In the genomic region with DNA sequence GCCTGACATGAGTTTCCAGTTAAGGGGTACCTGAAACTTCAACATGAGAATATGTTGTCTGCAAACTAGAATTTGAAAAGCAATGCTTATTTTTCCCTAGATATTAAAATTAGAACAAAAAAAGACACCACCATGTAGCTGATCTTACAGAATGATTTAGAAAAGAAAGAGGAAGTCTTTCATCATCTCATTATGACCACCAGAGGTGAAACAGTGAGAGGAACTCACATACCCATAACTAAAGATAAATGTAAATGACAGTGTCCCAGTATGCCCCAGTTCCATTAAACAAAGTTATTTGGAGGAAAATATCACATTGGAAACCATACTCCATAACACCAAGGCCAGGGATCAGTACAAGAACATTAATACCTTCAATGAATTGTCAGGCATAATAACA, we compare ENCODE assay signal across 20 cellular contexts. TPM values are rescaled to one million over a fixed set of nuclear protein-coding genes. Genes with fewer than 3 reads are reported as not detected.
"Had no signal": no experiment of that assay in that cellular context is flagged by ENCODE, and none has a peak within 500 bp of the region (broad histone marks: within the 10 kb centered on the region; RNA-seq: fewer than 3 reads in every experiment).

No MANE protein-coding gene starts in this region.

- ATAC-seq: activated CD4-positive, alpha-beta T cell treated with anti-CD3 and anti-CD28 coated beads for 36 hours; T-helper 17 cell had no signal

- H3K4me3 Mint-ChIP-seq: activated CD4-positive, alpha-beta memory T cell treated with anti-CD3 and anti-CD28 coated beads, Interleukin-2, amount 10 ng/mL, durations not matched to agents 7 days and 5 days; activated CD4-positive, alpha-beta T cell treated with anti-CD3 and anti-CD28 coated beads for 36 hours; activated naive CD8-positive, alpha-beta T cell treated with anti-CD3 and anti-CD28 coated beads, Interleukin-2, amount 10 ng/mL, durations not matched to agents 7 days and 5 days; T-helper 17 cell had no signal

- DNase-seq: activated CD4-positive, alpha-beta memory T cell treated with anti-CD3 and anti-CD28 coated beads, Interleukin-2, amount 10 ng/mL, durations not matched to agents 7 days and 5 days; activated CD4-positive, alpha-beta T cell treated with anti-CD3 and anti-CD28 coated beads for 36 hours; activated CD4-positive, alpha-beta T cell treated with anti-CD3 and anti-CD28 coated beads, Interleukin-2, amount 50 U/mL, for 1 hour; activated naive CD4-positive, alpha-beta T cell treated with anti-CD3 and anti-CD28 coated beads, Interleukin-2, amount 50 U/mL, for 16 hours; activated naive CD8-positive, alpha-beta T cell treated with anti-CD3 and anti-CD28 coated beads, Interleukin-2, amount 10 ng/mL, durations not matched to agents 7 days and 5 days; aorta; caudate nucleus; colonic mucosa; Karpas-422; MM.1S; NCI-H2029 treated with DMSO at 0.1 percent for 48 hours; NCI-H510A treated with DMSO at 0.1 percent for 48 hours; NCI-H69; NK-92 treated with Interleukin-12 subunit alpha and Interleukin-12 subunit beta, amount 100 ng/mL, for 24 hours; SJCRH30; SK-N-SH; T-helper 17 cell; T-helper 9 cell; WERI-Rb-1 had no signal

- H3K27ac Mint-ChIP-seq: activated CD4-positive, alpha-beta memory T cell treated with anti-CD3 and anti-CD28 coated beads, Interleukin-2, amount 10 ng/mL, durations not matched to agents 7 days and 5 days; activated CD4-positive, alpha-beta T cell treated with anti-CD3 and anti-CD28 coated beads for 36 hours; activated naive CD8-positive, alpha-beta T cell treated with anti-CD3 and anti-CD28 coated beads, Interleukin-2, amount 10 ng/mL, durations not matched to agents 7 days and 5 days; T-helper 17 cell had no signal

- H3K4me1 Mint-ChIP-seq: T-helper 17 cell had no signal

- H3K27me3 Mint-ChIP-seq: activated CD4-positive, alpha-beta memory T cell treated with anti-CD3 and anti-CD28 coated beads, Interleukin-2, amount 10 ng/mL, durations not matched to agents 7 days and 5 days; activated CD4-positive, alpha-beta T cell treated with anti-CD3 and anti-CD28 coated beads for 36 hours; activated naive CD8-positive, alpha-beta T cell treated with anti-CD3 and anti-CD28 coated beads, Interleukin-2, amount 10 ng/mL, durations not matched to agents 7 days and 5 days; T-helper 17 cell had no signal

RNA-seq across cellular contexts. Expression of a gene that starts 9.9 kb away (rescaled TPM):
- total RNA-seq: SJCRH30 had no signal

RNA-seq across cellular contexts. Expression of a gene that starts 16.6 kb away (rescaled TPM):
- total RNA-seq: T-helper 17 cell had no signal

RNA-seq across cellular contexts. Expression of a gene that starts 24.8 kb away (rescaled TPM):
- total RNA-seq: activated CD4-positive, alpha-beta T cell treated with anti-CD3 and anti-CD28 coated beads for 36 hours; T-helper 17 cell had no signal

RNA-seq across cellular contexts. Expression of a gene that starts 29.9 kb away (rescaled TPM):
- total RNA-seq: activated CD4-positive, alpha-beta memory T cell treated with anti-CD3 and anti-CD28 coated beads, Interleukin-2, amount 10 ng/mL, durations not matched to agents 7 days and 5 days; activated CD4-positive, alpha-beta T cell treated with anti-CD3 and anti-CD28 coated beads for 36 hours; activated CD8-positive, alpha-beta memory T cell treated with anti-CD3 and anti-CD28 coated beads for 36 hours had no signal
